ENCODE assay signal across 9 cellular contexts in the genomic region with DNA sequence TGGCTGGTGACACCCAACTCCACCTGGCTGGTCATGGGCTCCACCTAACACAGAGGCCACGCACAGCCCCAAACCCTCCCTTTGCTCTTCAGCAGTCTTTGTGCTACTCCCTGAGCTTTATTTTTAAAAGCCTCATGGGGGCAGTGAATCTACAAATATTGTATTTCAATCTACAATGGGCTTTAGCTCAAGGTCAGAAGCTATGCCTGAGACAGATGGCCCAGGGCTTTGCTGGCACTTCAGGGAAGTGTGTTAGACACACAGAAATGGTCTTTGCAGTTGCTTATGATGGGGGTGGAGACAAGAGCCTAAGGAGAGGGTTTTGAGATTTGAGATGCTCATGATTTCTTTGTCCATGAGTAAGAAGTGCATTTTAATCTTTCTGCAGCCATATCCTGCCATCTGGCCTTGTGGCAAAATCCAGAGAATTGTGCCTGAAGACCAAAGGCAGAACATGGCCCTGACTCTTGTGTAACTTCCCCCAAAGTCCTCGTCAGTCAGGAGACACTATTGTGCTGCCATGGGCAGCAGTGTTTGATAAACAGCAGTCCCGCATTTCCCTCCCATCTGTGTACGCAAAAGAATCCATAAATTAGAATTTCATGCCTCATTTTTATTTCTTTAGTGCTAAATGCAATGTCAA.
DNase-seq lines count a peak whose midpoint lies in the region; FAIRE-seq and TF ChIP-seq lines count a peak whose summit lies in the region.
"Had no signal": no experiment of that assay in that cellular context is flagged by ENCODE, and none has a peak within 500 bp of the region (broad histone marks: within the 10 kb centered on the region; RNA-seq: fewer than 3 reads in every experiment).

No MANE protein-coding gene starts in this region.

- no peak overlapping the region for H2AK5ac ChIP-seq in H9 (ENCODE audit: insufficient read length, low read length)

- FAIRE-seq in GM19239 (lab: Jason Lieb, UNC): no peak

- no peaks in the 10 kb centered on the region for H3K23me2 ChIP-seq in H9 (ENCODE audit: insufficient read length, low read depth, low read length, poor library complexity, severe bottlenecking)

- H3K79me2 ChIP-seq in H9 (ENCODE audit: insufficient read depth, low read length): no peaks in the 10 kb centered on the region

- H2BK120ac ChIP-seq in H9 (ENCODE audit: low read depth, low read length, poor library complexity, severe bottlenecking): no peak overlapping the region

- H3K36me3 Mint-ChIP-seq in H9 (ENCODE audit: insufficient read depth in 1 of 3, low read depth in 3 of 3): no peaks in the 10 kb centered on the region

- H3K9me3 Mint-ChIP-seq in H9: no peaks in the 10 kb centered on the region

- H3K4me1 ChIP-seq in vagina: peaks cover 20% of the 10 kb centered on the region
- H3K4me1 ChIP-seq in H9 (ENCODE audit: insufficient read depth, low read length): no peaks in the 10 kb centered on the region
- H3K4me1 ChIP-seq in ovary (ENCODE audit: insufficient read depth): peaks cover 6% of the 10 kb centered on the region
- H3K4me1 ChIP-seq: Caco-2 had no signal

- H3K4me2 ChIP-seq in H9 (ENCODE audit: insufficient read depth, insufficient read length, low read length): no peak overlapping the region

- no peak overlapping the region for H3T11ph ChIP-seq in H9 (ENCODE audit: low read length)

- H2BK12ac ChIP-seq in H9 (ENCODE audit: insufficient read length, low read depth, low read length): no peak overlapping the region

- no peaks in the 10 kb centered on the region for H3K79me1 ChIP-seq in H9 (ENCODE audit: insufficient read depth, low read depth, low read length, poor library complexity, severe bottlenecking)

- no peak overlapping the region for H4K5ac ChIP-seq in H9 (ENCODE audit: insufficient read length, low read depth, low read length)

- H3K56ac ChIP-seq in H9 (ENCODE audit: insufficient read length, low read depth, low read length): no peak overlapping the region

- TF ChIP-seq POLR2A in vagina (IDR thresholded peaks at IDR 0.05) (no peak), ovary (IDR thresholded peaks at IDR 0.05) (no peak)

- H2BK20ac ChIP-seq in H9 (ENCODE audit: low read depth, low read length, poor library complexity, severe bottlenecking): no peak overlapping the region

- H3K27ac ChIP-seq in vagina (peak overlapping the region; percentile 35), H9 (ENCODE audit: insufficient read length, low read depth, low read length) (no peak overlapping the region), ovary (no peak overlapping the region)

- no peak overlapping the region for H4K91ac ChIP-seq in H9 (ENCODE audit: insufficient read length, low read depth, low read length)

- H3K27me3 ChIP-seq in vagina (no peaks in the 10 kb centered on the region), H9 (ENCODE audit: insufficient read depth, low read length) (no peaks in the 10 kb centered on the region), ovary (no peaks in the 10 kb centered on the region)

- no peak overlapping the region for H2BK5ac ChIP-seq in H9 (ENCODE audit: insufficient read length, low read length)

- no peak overlapping the region for H2BK15ac ChIP-seq in H9 (ENCODE audit: low read depth, low read length)

- no CpG with 5 or more reads among the region's 4 CpGs for WGBS in H9 (ENCODE audit: extremely low coverage, insufficient read length, low lambda C conversion rate)
- 69 to 77% (median 74%) methylated on average over 4 of the region's 4 CpGs for WGBS in ovary, 3 donors

- intact Hi-C loops in vagina (cut with DNase I): no loop called here
- intact Hi-C loops in ovary (cut with DNase I): loop anchor here in 1 of 4 donors (10.0 kb wide), 1 partner anchor 508 kb away; no protein-coding TSS in a partner anchor

- no peak overlapping the region for H3K4ac ChIP-seq in H9 (ENCODE audit: low read depth, low read length)

- no peaks in the 10 kb centered on the region for H3K4me1 Mint-ChIP-seq in H9

- TF ChIP-seq EP300 in ovary (IDR thresholded peaks at IDR 0.05): no peak

- H3K4me3 Mint-ChIP-seq in H9: no peak overlapping the region

- peaks cover 6% of the 10 kb centered on the region for H3K27me3 Mint-ChIP-seq in H9 (ENCODE audit: low read depth)

- peak; percentile 18 for DNase-seq in SIG-M5 treated with dmso at 0.1 percent for 504 hours (lab: John Stamatoyannopoulos, UW; ENCODE audit: unreplicated experiment)
- DNase-seq in SIG-M5 (lab: John Stamatoyannopoulos, UW): no peak
- peak; percentile 5 for DNase-seq in RKO (ENCODE audit: low spot score)
- DNase-seq in fibroblast of villous mesenchyme (ENCODE audit: low read depth): peak; percentile 65
- DNase-seq in vagina (ENCODE audit: extremely low spot score in 2 of 2): peak in 1 of 2 donors; percentile 79
- DNase-seq in H9: no peak
- DNase-seq in GM19239 (ENCODE audit: insufficient read length, low spot score): no peak
- DNase-seq in ovary: no peak

- no peak overlapping the region for H2AFZ ChIP-seq in H9 (ENCODE audit: low read length)

- H3K36me3 ChIP-seq in vagina: no peaks in the 10 kb centered on the region
- H3K36me3 ChIP-seq in ovary: no peaks in the 10 kb centered on the region

- no peak overlapping the region for H3K4me3 ChIP-seq in fibroblast of villous mesenchyme (ENCODE audit: low read depth, low read length)
- H3K4me3 ChIP-seq in vagina: no peak overlapping the region
- H3K4me3 ChIP-seq in ovary: no peak overlapping the region

- H3K18ac ChIP-seq in H9 (ENCODE audit: insufficient read length, low read depth, low read length): no peak overlapping the region

- H4K20me1 ChIP-seq in H9 (ENCODE audit: control insufficient read depth, insufficient read depth, insufficient read length): no peaks in the 10 kb centered on the region

- no peak overlapping the region for H3K23ac ChIP-seq in H9 (ENCODE audit: insufficient read length, low read depth, low read length)

- no peak overlapping the region for H4K8ac ChIP-seq in H9 (replicated peaks; ENCODE audit: insufficient read length, low read depth, low read length)

- H3K27ac Mint-ChIP-seq in H9: no peak overlapping the region

- H3K9ac ChIP-seq in H9 (ENCODE audit: extremely low read depth, insufficient read length, low read length): no peak overlapping the region

- H3K14ac ChIP-seq in H9 (ENCODE audit: insufficient read depth, low read length): no peak overlapping the region

- H3K9me3 ChIP-seq in vagina (no peaks in the 10 kb centered on the region), H9 (ENCODE audit: control insufficient read depth, low read depth, low read length) (no peaks in the 10 kb centered on the region), ovary (no peaks in the 10 kb centered on the region)
- H3K9me3 ChIP-seq: Caco-2 had no signal

- TF ChIP-seq CTCF in fibroblast of villous mesenchyme (IDR thresholded peaks at IDR 0.05; ENCODE audit: insufficient read depth, low read depth, low read length) (peak; percentile 29), vagina (IDR thresholded peaks at IDR 0.05) (no peak), H9 (conservative IDR thresholded peaks at IDR 0.05) (no peak), ovary (IDR thresholded peaks at IDR 0.05) (peak in 1 of 3 donors; percentile 22)

Comparison
In these comparisons a context has a peak if more than half of its experiments do, and no peak if none do; other contexts are left out.
1. DNase-seq: peak in SIG-M5 treated with dmso at 0.1 percent for 504 hours (single experiment), RKO (single experiment) and fibroblast of villous mesenchyme (single experiment); none in SIG-M5 (single experiment), H9 (single experiment), GM19239 (single experiment) and ovary (0 of 5).